ENCODE assay signal across 8 cellular contexts in genomic region chr2:19349911-19350677, GRCh38. TPM values are rescaled to one million over a fixed set of nuclear protein-coding genes. Genes with fewer than 3 reads are reported as not detected.
DNase-seq lines count a peak whose midpoint lies in the region; ATAC-seq and TF ChIP-seq lines count a peak whose summit lies in the region.

No MANE protein-coding gene starts in this region.

- H3K27ac Mint-ChIP-seq in HFFc6, result no peak overlapping the region
- H3K27ac Mint-ChIP-seq in activated CD8-positive, alpha-beta T cell treated with anti-CD3 and anti-CD28 coated beads for 36 hours, result no peak overlapping the region
- H3K27ac Mint-ChIP-seq in natural killer cell treated with Interleukin-12 subunit alpha and Interleukin-12 subunit beta and Interleukin-15 and Interleukin-18, amount 100 ng/mL, for 72 hours, result no peak overlapping the region

- H3K27me3 ChIP-seq in fibroblast of lung (ENCODE audit: control insufficient read depth, insufficient read depth, low read length), result no peaks in the 10 kb centered on the region

- H3K4me3 Mint-ChIP-seq in HFFc6, result no peak overlapping the region
- no peak overlapping the region for H3K4me3 Mint-ChIP-seq in activated CD8-positive, alpha-beta T cell treated with anti-CD3 and anti-CD28 coated beads for 36 hours
- H3K4me3 Mint-ChIP-seq in natural killer cell treated with Interleukin-12 subunit alpha and Interleukin-12 subunit beta and Interleukin-15 and Interleukin-18, amount 100 ng/mL, for 72 hours, result no peak overlapping the region

- H3K9me3 ChIP-seq in fibroblast of lung (ENCODE audit: control insufficient read depth, insufficient read depth, low read depth, low read length), result no peaks in the 10 kb centered on the region

- H3K9ac ChIP-seq in fibroblast of lung (ENCODE audit: insufficient read depth, low read length), result no peak overlapping the region

- peak; percentile 22 for ATAC-seq in activated CD8-positive, alpha-beta T cell treated with anti-CD3 and anti-CD28 coated beads for 36 hours
- no peak for ATAC-seq in natural killer cell treated with Interleukin-12 subunit alpha and Interleukin-12 subunit beta and Interleukin-15 and Interleukin-18, amount 100 ng/mL, for 72 hours
- no peak for ATAC-seq in HG02678 (IDR thresholded peaks at IDR 0.05; ENCODE audit: unreplicated experiment)

- DNase-seq in AG09309 (ENCODE audit: low read depth) (no peak), HFFc6 (no peak), fibroblast of lung (ENCODE audit: low read depth in 2 of 2) (peak; percentile 20 to 68), NCI-H1694 (lab: John Stamatoyannopoulos, UW) (no peak), NCI-H1436 treated with DMSO at 0.1 percent for 48 hours (lab: John Stamatoyannopoulos, UW) (no peak)
- peak; percentile 70 for DNase-seq in activated CD8-positive, alpha-beta T cell treated with anti-CD3 and anti-CD28 coated beads for 36 hours
- peak; percentile 73 for DNase-seq in natural killer cell treated with Interleukin-12 subunit alpha and Interleukin-12 subunit beta and Interleukin-15 and Interleukin-18, amount 100 ng/mL, for 72 hours (ENCODE audit: low spot score)

- peaks cover 27% of the 10 kb centered on the region for H3K79me2 ChIP-seq in fibroblast of lung (ENCODE audit: control insufficient read depth, insufficient read depth, low read length)

- H3K27me3 Mint-ChIP-seq in HFFc6 (ENCODE audit: insufficient read depth), result peaks cover 5% of the 10 kb centered on the region
- peaks cover 50% of the 10 kb centered on the region for H3K27me3 Mint-ChIP-seq in activated CD8-positive, alpha-beta T cell treated with anti-CD3 and anti-CD28 coated beads for 36 hours
- H3K27me3 Mint-ChIP-seq in natural killer cell treated with Interleukin-12 subunit alpha and Interleukin-12 subunit beta and Interleukin-15 and Interleukin-18, amount 100 ng/mL, for 72 hours, result peaks cover 30 to 39% of the 10 kb centered on the region in 2 donors

- peaks cover 49% of the 10 kb centered on the region for H3K36me3 Mint-ChIP-seq in HFFc6 (ENCODE audit: low read depth)
- peaks cover 8% of the 10 kb centered on the region for H3K36me3 Mint-ChIP-seq in activated CD8-positive, alpha-beta T cell treated with anti-CD3 and anti-CD28 coated beads for 36 hours (ENCODE audit: low read depth)
- H3K36me3 Mint-ChIP-seq in natural killer cell treated with Interleukin-12 subunit alpha and Interleukin-12 subunit beta and Interleukin-15 and Interleukin-18, amount 100 ng/mL, for 72 hours, result no peaks in the 10 kb centered on the region

- intact Hi-C loops in activated CD8-positive, alpha-beta T cell treated with anti-CD3 and anti-CD28 coated beads for 36 hours (cut with micrococcal nuclease), result loop anchor here (5.0 to 10.0 kb wide), 2 partner anchors 512 to 795 kb away; no protein-coding TSS in a partner anchor

- POLR2A ChIA-PET in activated CD8-positive, alpha-beta T cell treated with anti-CD3 and anti-CD28 coated beads for 36 hours (lab: Charles Lee), result no interaction called here

- CTCF ChIA-PET in activated CD8-positive, alpha-beta T cell treated with anti-CD3 and anti-CD28 coated beads for 36 hours (lab: Charles Lee), result interaction anchor here (0.7 to 4.7 kb wide), 9 partner anchors 10 to 665 kb away, joined by 3 to 56 read pairs (median 3); partner anchors contain the start of gene OSR1

- TF ChIP-seq CTCF in AG09309 (IDR thresholded peaks at IDR 0.05; ENCODE audit: control insufficient read depth, insufficient read depth, low read depth, low read length, missing control alignments) (peak; percentile 52), HFFc6 (IDR thresholded peaks at IDR 0.05) (peak; percentile 77), fibroblast of lung (conservative IDR thresholded peaks at IDR 0.05 in 1 of 2, IDR thresholded peaks at IDR 0.05 in 1 of 2; ENCODE audit: low read depth in 1 of 2, low read length in 2 of 2) (peak; percentile 33 to 46)
- peak; percentile 86 for TF ChIP-seq CTCF in activated CD8-positive, alpha-beta T cell treated with anti-CD3 and anti-CD28 coated beads for 36 hours (IDR thresholded peaks at IDR 0.05)

- peaks cover 8% of the 10 kb centered on the region for H3K4me1 Mint-ChIP-seq in HFFc6 (ENCODE audit: low read depth)
- peaks cover 21% of the 10 kb centered on the region for H3K4me1 Mint-ChIP-seq in activated CD8-positive, alpha-beta T cell treated with anti-CD3 and anti-CD28 coated beads for 36 hours (ENCODE audit: low read depth)
- H3K4me1 Mint-ChIP-seq in natural killer cell treated with Interleukin-12 subunit alpha and Interleukin-12 subunit beta and Interleukin-15 and Interleukin-18, amount 100 ng/mL, for 72 hours (ENCODE audit: low read depth in 2 of 2), result peaks cover 21 to 23% of the 10 kb centered on the region in 2 donors

- H3K27ac ChIP-seq in fibroblast of lung (ENCODE audit: insufficient read depth, low read length), result no peak overlapping the region

- peaks cover 10% of the 10 kb centered on the region for H3K4me1 ChIP-seq in fibroblast of lung (ENCODE audit: control insufficient read depth, extremely low read depth, insufficient read depth, low read length)

- no peaks in the 10 kb centered on the region for H4K20me1 ChIP-seq in fibroblast of lung (ENCODE audit: control insufficient read depth, extremely low read depth, insufficient read depth, low read length)

- peaks cover 19% of the 10 kb centered on the region for H3K36me3 ChIP-seq in fibroblast of lung (ENCODE audit: control insufficient read depth, insufficient read depth, low read length)

- no peak overlapping the region for H2AFZ ChIP-seq in fibroblast of lung (ENCODE audit: low read length)

- H3K9me3 Mint-ChIP-seq in HFFc6, result no peaks in the 10 kb centered on the region; the same call in 1 of the 2 replicates
- H3K9me3 Mint-ChIP-seq in activated CD8-positive, alpha-beta T cell treated with anti-CD3 and anti-CD28 coated beads for 36 hours, result no peaks in the 10 kb centered on the region
- H3K9me3 Mint-ChIP-seq in natural killer cell treated with Interleukin-12 subunit alpha and Interleukin-12 subunit beta and Interleukin-15 and Interleukin-18, amount 100 ng/mL, for 72 hours, result no peaks in the 10 kb centered on the region

- H3K4me2 ChIP-seq in fibroblast of lung (ENCODE audit: extremely low read depth, insufficient read depth, low read length), result no peak overlapping the region

- H3K4me3 ChIP-seq in AG09309 (ENCODE audit: control insufficient read depth, low read depth, low read length), result no peak overlapping the region
- no peak overlapping the region for H3K4me3 ChIP-seq in fibroblast of lung (replicated peaks in 1 of 4; ENCODE audit: control extremely low read depth in 1 of 4, insufficient read depth in 1 of 4, low read depth in 3 of 4, low read length in 4 of 4)

RNA-seq across cellular contexts. Expression of gene OSR1, which starts 8.3 kb away (rescaled TPM):
- total RNA-seq in HFFc6 (2021; fragmentation: NEBNext Ultra II Directional; extraction: Animal tissue kit (Norgen Biotek cat#: 25700)), result 10 to 100 TPM in 4 of 6 experiments, 1 to 10 TPM in 2; 5.4 to 11.9 (median 11.1) TPM
- total RNA-seq in activated CD8-positive, alpha-beta T cell treated with anti-CD3 and anti-CD28 coated beads for 36 hours, result not detected
- total RNA-seq in fibroblast of lung, result 13.4 and 17.7 TPM in 2 replicates
- polyA plus RNA-seq in fibroblast of lung, result 11.3 and 14.7 TPM in 2 replicates
- polyA plus RNA-seq in fibroblast of lung (2012), result 17.2 and 25.8 TPM in 2 replicates
- polyA minus RNA-seq in fibroblast of lung (ENCODE audit: low replicate concordance), result 15.5 and 17.2 TPM in 2 replicates
- total RNA-seq in natural killer cell treated with Interleukin-12 subunit alpha and Interleukin-12 subunit beta and Interleukin-15 and Interleukin-18, amount 100 ng/mL, for 72 hours, result not detected

Comparison
In these comparisons a context has a peak if more than half of its experiments do, and no peak if none do; other contexts are left out.
1. DNase-seq: peak in activated CD8-positive, alpha-beta T cell treated with anti-CD3 and anti-CD28 coated beads for 36 hours (single experiment), fibroblast of lung (2 of 2) and natural killer cell treated with Interleukin-12 subunit alpha and Interleukin-12 subunit beta and Interleukin-15 and Interleukin-18, amount 100 ng/mL, for 72 hours (single experiment); none in AG09309 (single experiment), HFFc6 (single experiment), NCI-H1694 (single experiment) and NCI-H1436 treated with DMSO at 0.1 percent for 48 hours (single experiment).
2. RNA of gene OSR1, which starts 8.3 kb away (total RNA-seq): 13.4 to 17.7 TPM in fibroblast of lung and 5.4 to 11.9 TPM in HFFc6; not detected in natural killer cell treated with Interleukin-12 subunit alpha and Interleukin-12 subunit beta and Interleukin-15 and Interleukin-18, amount 100 ng/mL, for 72 hours and not detected in activated CD8-positive, alpha-beta T cell treated with anti-CD3 and anti-CD28 coated beads for 36 hours; every median in the first group is over 4 times any median in the second.
3. Peak in every context shown above with its lines, with median percentiles within 50 percentile points of each other: CTCF ChIP-seq.